Comparison of ENCODE assay signal across 23 cellular contexts in genomic region chr5:36360311-36360710, GRCh38. TPM values are rescaled to one million over a fixed set of nuclear protein-coding genes. Genes with fewer than 3 reads are reported as not detected.
DNase-seq lines count a peak whose midpoint lies in the region; ATAC-seq and TF ChIP-seq lines count a peak whose summit lies in the region.
"Had no signal": no experiment of that assay in that cellular context is flagged by ENCODE, and none has a peak within 500 bp of the region (broad histone marks: within the 10 kb centered on the region; RNA-seq: fewer than 3 reads in every experiment).

No MANE protein-coding gene starts in this region.

- H3K4me3 ChIP-seq in GM06990 (replicated peaks; ENCODE audit: low read depth, low read length) = no peak overlapping the region
- H3K4me3 ChIP-seq: esophagus squamous epithelium, Peyer's patch, upper lobe of left lung had no signal

- H3K4me1 Mint-ChIP-seq in activated naive CD8-positive, alpha-beta T cell treated with anti-CD3 and anti-CD28 coated beads for 36 hours = peaks cover 7% of the 10 kb centered on the region
- H3K4me1 Mint-ChIP-seq: naive B cell had no signal

- no peak overlapping the region for H3K4me3 Mint-ChIP-seq in activated naive CD8-positive, alpha-beta T cell treated with anti-CD3 and anti-CD28 coated beads for 36 hours
- H3K4me3 Mint-ChIP-seq: activated naive CD8-positive, alpha-beta T cell; activated T-cell treated with anti-CD3 and anti-CD28 coated beads, Interleukin-2, amount 50 U/mL, for 24 hours; effector memory CD8-positive, alpha-beta T cell; naive B cell had no signal

- H3K27me3 Mint-ChIP-seq in activated naive CD8-positive, alpha-beta T cell treated with anti-CD3 and anti-CD28 coated beads for 36 hours = no peaks in the 10 kb centered on the region
- H3K27me3 Mint-ChIP-seq: activated naive CD8-positive, alpha-beta T cell; naive B cell had no signal

- TF ChIP-seq CTCF in GM06990 (IDR thresholded peaks at IDR 0.05; ENCODE audit: insufficient read depth, low read length, poor library complexity, severe bottlenecking) = no peak

- H3K36me3 ChIP-seq in GM06990 (ENCODE audit: control insufficient read depth, insufficient read depth, low read length) = no peaks in the 10 kb centered on the region
- H3K36me3 ChIP-seq: esophagus squamous epithelium, Peyer's patch, upper lobe of left lung had no signal

- H3K36me3 Mint-ChIP-seq in activated naive CD8-positive, alpha-beta T cell treated with anti-CD3 and anti-CD28 coated beads for 36 hours = no peaks in the 10 kb centered on the region
- H3K36me3 Mint-ChIP-seq: activated naive CD8-positive, alpha-beta T cell; naive B cell had no signal

- H3K27ac Mint-ChIP-seq in activated naive CD8-positive, alpha-beta T cell treated with anti-CD3 and anti-CD28 coated beads for 36 hours = peak overlapping the region; percentile 27
- H3K27ac Mint-ChIP-seq: activated naive CD8-positive, alpha-beta T cell; activated T-cell treated with anti-CD3 and anti-CD28 coated beads, Interleukin-2, amount 50 U/mL, for 24 hours; effector memory CD8-positive, alpha-beta T cell; naive B cell had no signal

- no peaks in the 10 kb centered on the region for H3K9me3 Mint-ChIP-seq in activated naive CD8-positive, alpha-beta T cell treated with anti-CD3 and anti-CD28 coated beads for 36 hours
- H3K9me3 Mint-ChIP-seq: activated T-cell treated with anti-CD3 and anti-CD28 coated beads, Interleukin-2, amount 50 U/mL, for 24 hours; effector memory CD8-positive, alpha-beta T cell; naive B cell had no signal

- DNase-seq in GM06990 (ENCODE audit: extremely low read depth, insufficient read length) (peak; percentile 7), NCI-H1105 (lab: John Stamatoyannopoulos, UW) (no peak), AG20443 (ENCODE audit: low spot score) (no peak), retina (no peak), cerebellar nuclear complex (lab: John Stamatoyannopoulos, UW) (no peak)
- no peak for DNase-seq in activated naive CD8-positive, alpha-beta T cell treated with anti-CD3 and anti-CD28 coated beads for 36 hours
- DNase-seq: activated T-cell treated with anti-CD3 and anti-CD28 coated beads, Interleukin-2, amount 50 U/mL, for 24 hours; DMS79 treated with DMSO at 0.1 percent for 48 hours; effector memory CD8-positive, alpha-beta T cell; esophagus squamous epithelium; HCEC 1CT; IMR-90; mesenchymal stem cell; naive B cell; NCI-H187; occipital lobe; Peyer's patch; stimulated activated CD4-positive, alpha-beta T cell treated with anti-CD3 and anti-CD28 coated beads, Interleukin-4, amount 100 ng/mL, for 24 hours; upper lobe of left lung had no signal

- ATAC-seq in GM18868 (IDR thresholded peaks at IDR 0.05; ENCODE audit: unreplicated experiment) (peak; percentile 62), HG03378 (IDR thresholded peaks at IDR 0.05; ENCODE audit: unreplicated experiment) (peak; percentile 62)
- ATAC-seq: effector memory CD8-positive, alpha-beta T cell had no signal

- H3K27me3 ChIP-seq in GM06990 (replicated peaks; ENCODE audit: control insufficient read depth, insufficient read depth, low read length) = no peaks in the 10 kb centered on the region
- H3K27me3 ChIP-seq: esophagus squamous epithelium, Peyer's patch, upper lobe of left lung had no signal

RNA-seq across cellular contexts. Expression of gene RANBP3L, which starts 58.6 kb away (rescaled TPM):
- total RNA-seq in activated naive CD8-positive, alpha-beta T cell treated with anti-CD3 and anti-CD28 coated beads for 36 hours = under 1 TPM; 0.10 to 0.14 TPM
- total RNA-seq: IMR-90, SK-MEL-5 had no signal
